8 cellular contexts compared by ENCODE assay signal in genomic region chr5:100900142-100900795, GRCh38. TPM values are rescaled to one million over a fixed set of nuclear protein-coding genes. Genes with fewer than 3 reads are reported as not detected.
A peak's percentile ranks its signal among the peaks of the same experiment; 100 is the strongest.
DNase-seq lines count a peak whose midpoint lies in the region; ATAC-seq and TF ChIP-seq lines count a peak whose summit lies in the region.

No MANE protein-coding gene starts in this region.

- peak; percentile 60 for TF ChIP-seq CTCF in brain microvascular endothelial cell (IDR thresholded peaks at IDR 0.05; ENCODE audit: low read depth, low read length, missing control alignments)
- peak; percentile 48 for TF ChIP-seq CTCF in kidney epithelial cell (IDR thresholded peaks at IDR 0.05; ENCODE audit: insufficient read depth, low read length, poor library complexity, severe bottlenecking)

- H3K4me3 ChIP-seq in brain microvascular endothelial cell (ENCODE audit: low read depth, low read length) (peak overlapping the region; percentile 72), kidney epithelial cell (ENCODE audit: low read depth, low read length) (peak overlapping the region; percentile 57)

- H3K27me3 ChIP-seq in brain microvascular endothelial cell (replicated peaks) (no peaks in the 10 kb centered on the region), kidney epithelial cell (ENCODE audit: control insufficient read depth, insufficient read depth, low read length) (no peaks in the 10 kb centered on the region)

- no peaks in the 10 kb centered on the region for H3K36me3 ChIP-seq in brain microvascular endothelial cell (replicated peaks)
- H3K36me3 ChIP-seq in kidney epithelial cell (ENCODE audit: control insufficient read depth, insufficient read depth, low read length) = no peaks in the 10 kb centered on the region

- no peak overlapping the region for H3K27ac ChIP-seq in brain microvascular endothelial cell

- DNase-seq in A172 (ENCODE audit: low spot score) = peak; percentile 46
- peak; percentile 58 to 65 for DNase-seq in SHP77 (lab: John Stamatoyannopoulos, UW)
- peak; percentile 43 for DNase-seq in brain microvascular endothelial cell
- DNase-seq in kidney epithelial cell (ENCODE audit: low read depth) = no peak
- DNase-seq in stimulated activated CD4-positive, alpha-beta T cell treated with anti-CD3 and anti-CD28 coated beads, Interleukin-15, amount 100 ng/mL, for 24 hours = peak; percentile 67
- no peak for DNase-seq in NCI-H526 (lab: John Stamatoyannopoulos, UW)

- ATAC-seq in GM18498 (IDR thresholded peaks at IDR 0.05; ENCODE audit: unreplicated experiment) (peak; percentile 14), HG03432 (IDR thresholded peaks at IDR 0.05; ENCODE audit: unreplicated experiment) (peak; percentile 10)

- in situ Hi-C loops in brain microvascular endothelial cell (cut with HindIII; ENCODE audit: low pct_ligation_motif_present, low sequenced_read_pairs) = no loop called here

RNA-seq across cellular contexts. Expression of gene ST8SIA4, which starts 2.8 kb away (rescaled TPM):
- 0.07 TPM in 2 replicates for total RNA-seq in A172 (2014; rRNA removed; shearing (Covaris generic))
- 0.21 and 2.3 TPM in 2 replicates for total RNA-seq in kidney epithelial cell

Comparison
In these comparisons a context has a peak if more than half of its experiments do, and no peak if none do; other contexts are left out.
1. DNase-seq: peak in A172 (single experiment), SHP77 (2 of 2), brain microvascular endothelial cell (single experiment) and stimulated activated CD4-positive, alpha-beta T cell treated with anti-CD3 and anti-CD28 coated beads, Interleukin-15, amount 100 ng/mL, for 24 hours (single experiment); none in kidney epithelial cell (single experiment) and NCI-H526 (0 of 2).